Comparison of ENCODE assay signal across 27 cellular contexts in genomic region chr12:31612819-31613218, GRCh38.
"Had no signal": no experiment of that assay in that cellular context is flagged by ENCODE, and none has a peak within 500 bp of the region (broad histone marks: within the 10 kb centered on the region; RNA-seq: fewer than 3 reads in every experiment).

No MANE protein-coding gene starts in this region.

- H3K27ac ChIP-seq: neural progenitor cell, ovary, parathyroid adenoma, psoas muscle, skin epidermis, spleen, stomach, thoracic aorta, thyroid gland, tibial nerve, upper lobe of left lung, vagina had no signal

- ATAC-seq: natural killer cell; psoas muscle; right cardiac atrium; sciatic nerve; stimulated activated naive B cell treated with anti-CD40 and anti-IgM and Interleukin-4, amounts not matched to agents 10 μg/mL and 1 μg/mL and 100 μg/mL, for 72 hours had no signal

- H2AFZ ChIP-seq: neural progenitor cell, parathyroid adenoma had no signal

- H3K9ac ChIP-seq: neural progenitor cell, parathyroid adenoma had no signal

- H3K4me1 ChIP-seq: neural progenitor cell, parathyroid adenoma, psoas muscle, spleen, stomach, thyroid gland, tibial nerve, upper lobe of left lung, vagina had no signal

- DNase-seq: natural killer cell; occipital lobe; ovary; posterior cingulate gyrus; psoas muscle; right cardiac atrium; spleen; stimulated activated CD4-positive, alpha-beta T cell treated with anti-CD3 and anti-CD28 coated beads, Interleukin-12 subunit alpha, Interleukin-12 subunit beta, amount 100 ng/mL, for 4 hours; stimulated activated CD4-positive, alpha-beta T cell treated with anti-CD3 and anti-CD28 coated beads, Interleukin-1b, Interleukin-23, amount 100 ng/mL, for 48 hours; stimulated activated CD4-positive, alpha-beta T cell treated with anti-CD3 and anti-CD28 coated beads, Interleukin-4, amount 100 ng/mL, for 1 hour; stimulated activated CD4-positive, alpha-beta T cell treated with anti-CD3 and anti-CD28 coated beads, Interleukin-4, amount 100 ng/mL, for 4 hours; stimulated activated CD8-positive, alpha-beta memory T cell treated with anti-CD3 and anti-CD28 coated beads, Interleukin-4, amount 100 ng/mL, for 48 hours; stimulated activated naive B cell treated with anti-CD40 and anti-IgM and Interleukin-4, amounts not matched to agents 10 μg/mL and 1 μg/mL and 100 μg/mL, for 72 hours; stimulated activated naive CD4-positive, alpha-beta T cell treated with Interleukin-2 at 50 U/mL for 16 hours; stomach; thyroid gland; trophoblast cell; upper lobe of left lung had no signal

- H3K36me3 ChIP-seq: neural progenitor cell, ovary, spleen, stomach, thoracic aorta, thyroid gland, tibial nerve, upper lobe of left lung, vagina had no signal

- FAIRE-seq: urothelium cell line had no signal

- H3K27me3 ChIP-seq: neural progenitor cell, ovary, spleen, stomach, thyroid gland, tibial nerve, upper lobe of left lung, vagina had no signal

- H3K9me3 ChIP-seq: ovary, thyroid gland had no signal

- H3K4me2 ChIP-seq: neural progenitor cell, smooth muscle cell had no signal

- H3K79me2 ChIP-seq: parathyroid adenoma had no signal

- H3K4me3 ChIP-seq: neural progenitor cell, ovary, psoas muscle, skin epidermis, smooth muscle cell, spleen, stomach, thoracic aorta, thyroid gland, tibial nerve, upper lobe of left lung, vagina had no signal
